In genomic region chr11:65919151-65920034, GRCh38 we compare ENCODE assay signal across 8 cellular contexts. TPM values are rescaled to one million over a fixed set of nuclear protein-coding genes. Genes with fewer than 3 reads are reported as not detected.
DNase-seq lines count a peak whose midpoint lies in the region; ATAC-seq, FAIRE-seq and TF ChIP-seq lines count a peak whose summit lies in the region.

DRAP1 (plus strand) TSS chr11:65919426; CDS start chr11:65919502, 76 bp downstream.

- H3K79me2 ChIP-seq in DOHH2 (ENCODE audit: control insufficient read depth, low read length) (peaks cover 22% of the 10 kb centered on the region), Loucy (ENCODE audit: insufficient read depth, low read length) (peaks cover 43% of the 10 kb centered on the region)

- H3F3A ChIP-seq in DOHH2 (ENCODE audit: control insufficient read depth, insufficient read depth), result no peaks in the 10 kb centered on the region
- H3F3A ChIP-seq in Loucy (ENCODE audit: low read depth), result no peaks in the 10 kb centered on the region

- H3K27ac Mint-ChIP-seq in activated T-helper 2 cell treated with anti-CD3 and anti-CD28 coated beads, Interferon-gamma antibody, Interleukin-2, Interleukin-4, amounts not matched to agents 10 μg/mL and 5 μg/mL and 100 μg/mL, durations not matched to agents 14 hours and 24 hours and 36 hours, result peak within 1 kb of the TSS; percentile 85
- peak within 1 kb of the TSS; percentile 77 to 96 (median 92) for H3K27ac Mint-ChIP-seq in naive thymus-derived CD8-positive, alpha-beta T cell
- H3K27ac Mint-ChIP-seq in stimulated activated naive B cell treated with anti-CD40 and anti-IgM and Interleukin-4, amounts not matched to agents 10 μg/mL and 1 μg/mL and 100 μg/mL, for 72 hours, result peak within 1 kb of the TSS; percentile 93

- H3K4me1 ChIP-seq in DOHH2 (ENCODE audit: control insufficient read depth, low read length) (peaks cover 23% of the 10 kb centered on the region), Loucy (ENCODE audit: insufficient read depth, low read length, poor library complexity, severe bottlenecking) (peaks cover 33% of the 10 kb centered on the region), RWPE2 (ENCODE audit: insufficient read depth, poor library complexity, severe bottlenecking) (peaks cover 43% of the 10 kb centered on the region)

- TF ChIP-seq POLR2A in H54 (IDR thresholded peaks at IDR 0.05; ENCODE audit: low read depth, low read length), result peak; percentile 73

- no peaks in the 10 kb centered on the region for H3K27me3 Mint-ChIP-seq in activated T-helper 2 cell treated with anti-CD3 and anti-CD28 coated beads, Interferon-gamma antibody, Interleukin-2, Interleukin-4, amounts not matched to agents 10 μg/mL and 5 μg/mL and 100 μg/mL, durations not matched to agents 14 hours and 24 hours and 36 hours (ENCODE audit: low read depth)
- H3K27me3 Mint-ChIP-seq in naive thymus-derived CD8-positive, alpha-beta T cell, result no peaks in the 10 kb centered on the region
- H3K27me3 Mint-ChIP-seq in stimulated activated naive B cell treated with anti-CD40 and anti-IgM and Interleukin-4, amounts not matched to agents 10 μg/mL and 1 μg/mL and 100 μg/mL, for 72 hours, result no peaks in the 10 kb centered on the region

- H3K9me3 Mint-ChIP-seq in activated T-helper 2 cell treated with anti-CD3 and anti-CD28 coated beads, Interferon-gamma antibody, Interleukin-2, Interleukin-4, amounts not matched to agents 10 μg/mL and 5 μg/mL and 100 μg/mL, durations not matched to agents 14 hours and 24 hours and 36 hours, result no peaks in the 10 kb centered on the region
- no peaks in the 10 kb centered on the region for H3K9me3 Mint-ChIP-seq in naive thymus-derived CD8-positive, alpha-beta T cell
- no peaks in the 10 kb centered on the region for H3K9me3 Mint-ChIP-seq in stimulated activated naive B cell treated with anti-CD40 and anti-IgM and Interleukin-4, amounts not matched to agents 10 μg/mL and 1 μg/mL and 100 μg/mL, for 72 hours

- H2AFZ ChIP-seq in Loucy (ENCODE audit: low read length), result peak within 1 kb of the TSS; percentile 94

- H3K4me3 ChIP-seq in DOHH2 (ENCODE audit: low read length), result peak within 1 kb of the TSS; percentile 91
- peak within 1 kb of the TSS; percentile 99 for H3K4me3 ChIP-seq in Loucy (ENCODE audit: low read length, poor library complexity, severe bottlenecking)
- peak within 1 kb of the TSS; percentile 80 for H3K4me3 ChIP-seq in RWPE2 (ENCODE audit: severe bottlenecking)
- H3K4me3 ChIP-seq in fibroblast of mammary gland (ENCODE audit: control insufficient read depth, low read depth, low read length), result peak within 1 kb of the TSS; percentile 85

- TF ChIP-seq CTCF in DOHH2 (IDR thresholded peaks at IDR 0.05; ENCODE audit: low read depth, low read length, poor library complexity, severe bottlenecking) (no peak), Loucy (conservative IDR thresholded peaks at IDR 0.05; ENCODE audit: low read length) (no peak), RWPE2 (IDR thresholded peaks at IDR 0.05; ENCODE audit: poor library complexity, severe bottlenecking) (no peak), fibroblast of mammary gland (conservative IDR thresholded peaks at IDR 0.05; ENCODE audit: control insufficient read depth, insufficient read depth, low read depth, low read length) (no peak)

- POLR2A ChIA-PET in naive thymus-derived CD8-positive, alpha-beta T cell (lab: Charles Lee), result interaction anchor here (0.5 to 7.7 kb wide), 15 partner anchors 8 to 256 kb away, joined by 3 to 183 read pairs (median 7); partner anchors contain the start of genes CCDC85B, CFL1, FIBP and FOSL1

- H3K9me3 ChIP-seq in DOHH2 (ENCODE audit: control insufficient read depth, insufficient read depth, low read length) (no peaks in the 10 kb centered on the region), Loucy (ENCODE audit: insufficient read depth, low read depth, low read length) (no peaks in the 10 kb centered on the region), RWPE2 (ENCODE audit: severe bottlenecking) (no peaks in the 10 kb centered on the region)

- intact Hi-C loops in activated T-helper 2 cell treated with anti-CD3 and anti-CD28 coated beads, Interferon-gamma antibody, Interleukin-2, Interleukin-4, amounts not matched to agents 10 μg/mL and 5 μg/mL and 100 μg/mL, durations not matched to agents 14 hours and 24 hours and 36 hours (cut with micrococcal nuclease), result loop anchor here (1.0 to 2.0 kb wide), 4 partner anchors 9 to 60 kb away; partner anchors contain the start of genes FOSL1 and SART1

- peak within 1 kb of the TSS; percentile 93 for H3K9ac ChIP-seq in Loucy (ENCODE audit: low read depth, low read length, poor library complexity, severe bottlenecking)

- ATAC-seq in RWPE2 (ENCODE audit: low read depth), result peak; percentile 69
- peak; percentile 86 to 92 for ATAC-seq in naive thymus-derived CD8-positive, alpha-beta T cell
- ATAC-seq in stimulated activated naive B cell treated with anti-CD40 and anti-IgM and Interleukin-4, amounts not matched to agents 10 μg/mL and 1 μg/mL and 100 μg/mL, for 72 hours (replicated peaks), result peak; percentile 93

- H3K9me2 ChIP-seq in DOHH2 (replicated peaks; ENCODE audit: control insufficient read depth, low read length) (no peaks in the 10 kb centered on the region), Loucy (replicated peaks; ENCODE audit: low read depth, low read length) (no peaks in the 10 kb centered on the region)

- DNase-seq in H54 (ENCODE audit: insufficient read length, low spot score) (peak; percentile 91), RWPE2 (ENCODE audit: low spot score) (peak; percentile 98), fibroblast of mammary gland (ENCODE audit: low read depth) (peak; percentile 96)
- DNase-seq in activated T-helper 2 cell treated with anti-CD3 and anti-CD28 coated beads, Interferon-gamma antibody, Interleukin-2, Interleukin-4, amounts not matched to agents 10 μg/mL and 5 μg/mL and 100 μg/mL, durations not matched to agents 14 hours and 24 hours and 36 hours (ENCODE audit: low spot score), result peak; percentile 97
- peak; percentile 95 to 100 (median 98) for DNase-seq in naive thymus-derived CD8-positive, alpha-beta T cell
- DNase-seq in stimulated activated naive B cell treated with anti-CD40 and anti-IgM and Interleukin-4, amounts not matched to agents 10 μg/mL and 1 μg/mL and 100 μg/mL, for 72 hours, result peak; percentile 96

- no peak for FAIRE-seq in H54 (lab: Jason Lieb, UNC)

- H3K4me3 Mint-ChIP-seq in activated T-helper 2 cell treated with anti-CD3 and anti-CD28 coated beads, Interferon-gamma antibody, Interleukin-2, Interleukin-4, amounts not matched to agents 10 μg/mL and 5 μg/mL and 100 μg/mL, durations not matched to agents 14 hours and 24 hours and 36 hours (ENCODE audit: low read depth), result peak within 1 kb of the TSS; percentile 88
- H3K4me3 Mint-ChIP-seq in naive thymus-derived CD8-positive, alpha-beta T cell, result peak within 1 kb of the TSS; percentile 88 to 97 (median 92)
- peak within 1 kb of the TSS; percentile 95 to 98 for H3K4me3 Mint-ChIP-seq in stimulated activated naive B cell treated with anti-CD40 and anti-IgM and Interleukin-4, amounts not matched to agents 10 μg/mL and 1 μg/mL and 100 μg/mL, for 72 hours

- H4K20me1 ChIP-seq in DOHH2 (ENCODE audit: control insufficient read depth, insufficient read depth, low read depth, low read length) (no peaks in the 10 kb centered on the region), Loucy (ENCODE audit: insufficient read depth, low read length, poor library complexity, severe bottlenecking) (peaks cover 15% of the 10 kb centered on the region)

- peaks cover 40% of the 10 kb centered on the region for H3K36me3 Mint-ChIP-seq in activated T-helper 2 cell treated with anti-CD3 and anti-CD28 coated beads, Interferon-gamma antibody, Interleukin-2, Interleukin-4, amounts not matched to agents 10 μg/mL and 5 μg/mL and 100 μg/mL, durations not matched to agents 14 hours and 24 hours and 36 hours (ENCODE audit: low read depth)
- peaks cover 0 to 37% (median 0%) of the 10 kb centered on the region in 3 donors for H3K36me3 Mint-ChIP-seq in naive thymus-derived CD8-positive, alpha-beta T cell
- H3K36me3 Mint-ChIP-seq in stimulated activated naive B cell treated with anti-CD40 and anti-IgM and Interleukin-4, amounts not matched to agents 10 μg/mL and 1 μg/mL and 100 μg/mL, for 72 hours, result peaks cover 30 to 35% of the 10 kb centered on the region in 2 donors

- peaks cover 4% of the 10 kb centered on the region; the same call in 1 of the 2 replicates for H3K36me3 ChIP-seq in DOHH2 (ENCODE audit: control insufficient read depth, low read length)
- peaks cover 8% of the 10 kb centered on the region; the same call in 1 of the 2 replicates for H3K36me3 ChIP-seq in Loucy (ENCODE audit: insufficient read depth, low read length)
- H3K36me3 ChIP-seq in RWPE2 (ENCODE audit: low read depth), result peaks cover 51% of the 10 kb centered on the region

- H3K4me1 Mint-ChIP-seq in activated T-helper 2 cell treated with anti-CD3 and anti-CD28 coated beads, Interferon-gamma antibody, Interleukin-2, Interleukin-4, amounts not matched to agents 10 μg/mL and 5 μg/mL and 100 μg/mL, durations not matched to agents 14 hours and 24 hours and 36 hours (ENCODE audit: low read depth), result peaks cover 19% of the 10 kb centered on the region
- peaks cover 19 to 65% (median 48%) of the 10 kb centered on the region in 4 donors for H3K4me1 Mint-ChIP-seq in naive thymus-derived CD8-positive, alpha-beta T cell
- H3K4me1 Mint-ChIP-seq in stimulated activated naive B cell treated with anti-CD40 and anti-IgM and Interleukin-4, amounts not matched to agents 10 μg/mL and 1 μg/mL and 100 μg/mL, for 72 hours, result peaks cover 40 to 57% of the 10 kb centered on the region in 2 donors

- H3K27me3 ChIP-seq in DOHH2 (ENCODE audit: control insufficient read depth, low read length), result no peaks in the 10 kb centered on the region
- no peaks in the 10 kb centered on the region for H3K27me3 ChIP-seq in Loucy (ENCODE audit: insufficient read depth, low read length, poor library complexity, severe bottlenecking)
- no peaks in the 10 kb centered on the region for H3K27me3 ChIP-seq in RWPE2 (ENCODE audit: insufficient read depth, poor library complexity, severe bottlenecking)

- peak within 1 kb of the TSS; percentile 90 for H3K4me2 ChIP-seq in DOHH2 (ENCODE audit: low read length)
- H3K4me2 ChIP-seq in Loucy (ENCODE audit: low read depth, low read length, poor library complexity, severe bottlenecking), result peak within 1 kb of the TSS; percentile 98

- H3K27ac ChIP-seq in DOHH2 (ENCODE audit: low read depth, low read length) (no peak within 1 kb of the TSS; the same call in 1 of the 2 replicates), RWPE2 (ENCODE audit: poor library complexity, severe bottlenecking) (peak within 1 kb of the TSS; percentile 98)

RNA-seq across cellular contexts. Expression of gene DRAP1, which starts in this region (rescaled TPM):
- 116 and 118 TPM in 2 replicates for total RNA-seq in activated T-helper 2 cell treated with anti-CD3 and anti-CD28 coated beads, Interferon-gamma antibody, Interleukin-2, Interleukin-4, amounts not matched to agents 10 μg/mL and 5 μg/mL and 100 μg/mL, durations not matched to agents 14 hours and 24 hours and 36 hours
- total RNA-seq in naive thymus-derived CD8-positive, alpha-beta T cell, result 10 to 100 TPM; 73.1 to 75.8 TPM
- 100 to 1,000 TPM; 103 to 112 (median 110) TPM for polyA plus RNA-seq in naive thymus-derived CD8-positive, alpha-beta T cell
